In the genomic region with DNA sequence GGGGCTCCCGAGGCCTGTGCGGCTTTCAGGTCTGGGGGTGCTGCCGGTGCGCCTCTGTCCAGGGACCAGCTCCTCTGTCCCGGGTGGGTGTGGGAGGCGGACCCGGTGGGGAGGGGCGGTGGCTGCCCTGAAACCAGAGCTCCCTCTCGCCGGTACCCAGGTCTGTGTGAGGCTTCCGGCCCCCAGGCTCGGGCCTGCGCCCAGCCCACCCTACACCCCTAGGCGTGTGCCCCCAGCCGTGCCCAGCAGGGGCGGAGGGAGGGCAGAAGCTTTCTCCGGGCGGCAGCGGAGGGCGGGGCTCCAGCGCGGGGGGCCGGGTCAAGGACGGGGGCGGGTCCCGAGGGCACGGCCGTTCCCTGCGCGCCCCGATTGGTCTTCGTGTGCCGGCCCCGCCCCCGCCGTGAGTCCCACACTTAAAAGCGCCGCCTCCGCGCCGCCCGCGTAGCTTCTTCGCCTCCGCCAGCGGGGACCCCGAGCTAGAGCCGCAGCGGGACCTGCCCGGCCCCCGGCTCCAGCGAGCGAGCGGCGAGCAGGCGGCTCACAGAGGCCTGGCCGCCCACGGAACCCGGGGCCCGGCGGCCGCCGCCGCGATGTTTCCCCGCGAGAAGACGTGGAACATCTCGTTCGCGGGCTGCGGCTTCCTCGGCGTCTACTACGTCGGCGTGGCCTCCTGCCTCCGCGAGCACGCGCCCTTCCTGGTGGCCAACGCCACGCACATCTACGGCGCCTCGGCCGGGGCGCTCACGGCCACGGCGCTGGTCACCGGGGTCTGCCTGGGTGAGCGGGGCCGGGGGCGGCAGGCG, we compare ENCODE assay signal across 8 cellular contexts. TPM values are rescaled to one million over a fixed set of nuclear protein-coding genes. Genes with fewer than 3 reads are reported as not detected.
DNase-seq lines count a peak whose midpoint lies in the region; FAIRE-seq and TF ChIP-seq lines count a peak whose summit lies in the region.

No MANE protein-coding gene starts in this region.

- no peaks in the 10 kb centered on the region for H3K9me2 ChIP-seq in GM23248 (ENCODE audit: insufficient read depth)

- peaks cover 38% of the 10 kb centered on the region for H3K79me2 ChIP-seq in GM23248 (ENCODE audit: insufficient read depth)

- peak overlapping the region; percentile 87 for H2BK5ac ChIP-seq in neuronal stem cell (ENCODE audit: low read length)

- H3K27me3 ChIP-seq in GM23248 (replicated peaks; ENCODE audit: insufficient read depth) (no peaks in the 10 kb centered on the region), SJCRH30 (no peaks in the 10 kb centered on the region), neuronal stem cell (ENCODE audit: control insufficient read depth in 3 of 3, insufficient read depth in 3 of 3, low read depth in 1 of 3, low read length in 3 of 3) (no peaks in the 10 kb centered on the region)

- H2BK12ac ChIP-seq in neuronal stem cell (ENCODE audit: low read length): peak overlapping the region; percentile 60

- H3K36me3 ChIP-seq in GM23248 (ENCODE audit: low read depth): no peaks in the 10 kb centered on the region; the same call in 1 of the 2 replicates
- peaks cover 4% of the 10 kb centered on the region; the same call in 1 of the 2 replicates for H3K36me3 ChIP-seq in SJCRH30
- peaks cover 0 to 33% of the 10 kb centered on the region in 2 donors for H3K36me3 ChIP-seq in neuronal stem cell (replicated peaks in 1 of 2; ENCODE audit: control insufficient read depth in 2 of 2, insufficient read depth in 2 of 2, low read length in 2 of 2)

- peak overlapping the region; percentile 99 for H3K18ac ChIP-seq in neuronal stem cell (ENCODE audit: low read length)

- H3K9ac ChIP-seq in GM23248: peak overlapping the region; percentile 92
- H3K9ac ChIP-seq in neuronal stem cell (ENCODE audit: low read depth, low read length, poor library complexity): peak overlapping the region; percentile 95

- no peaks in the 10 kb centered on the region for H4K20me1 ChIP-seq in GM23248 (ENCODE audit: insufficient read depth)

- peaks cover 5% of the 10 kb centered on the region for H3K79me1 ChIP-seq in neuronal stem cell (ENCODE audit: low read depth, low read length)

- H2BK120ac ChIP-seq in neuronal stem cell (ENCODE audit: low read depth, low read length): no peak overlapping the region

- H2BK15ac ChIP-seq in neuronal stem cell (ENCODE audit: low read length): peak overlapping the region; percentile 96

- H3K4me3 ChIP-seq in GM23248 (peak overlapping the region; percentile 79), LNCaP clone FGC (ENCODE audit: low read depth, low read length) (peak overlapping the region; percentile 80), SJCRH30 (peak overlapping the region; percentile 89), neuronal stem cell (ENCODE audit: low read length in 2 of 2) (peak overlapping the region; percentile 92 to 99)

- peak; percentile 92 for DNase-seq in ELR (ENCODE audit: low read depth)
- DNase-seq in GM23248: peak; percentile 98
- no peak for DNase-seq in LNCaP clone FGC (ENCODE audit: low read depth)
- peak; percentile 90 to 92 for DNase-seq in SJCRH30
- peak; percentile 66 to 89 (median 80) for DNase-seq in activated naive CD4-positive, alpha-beta T cell (lab: John Stamatoyannopoulos, UW)
- DNase-seq in frontal cortex (ENCODE audit: low spot score in 2 of 2): peak; percentile 97 to 98
- peak; percentile 87 for DNase-seq in neuronal stem cell (ENCODE audit: low spot score)
- peak; percentile 45 to 96 (median 86) for DNase-seq in substantia nigra (lab: John Stamatoyannopoulos, UW)

- H3K4me2 ChIP-seq in GM23248 (ENCODE audit: unreplicated experiment) (peak overlapping the region; percentile 88), neuronal stem cell (ENCODE audit: insufficient read depth, low read length, poor library complexity, severe bottlenecking) (peak overlapping the region; percentile 83)

- in situ Hi-C loops in GM23248 (cut with MboI): no loop called here

- H2AFZ ChIP-seq in GM23248 (peak overlapping the region; percentile 61), neuronal stem cell (ENCODE audit: low read length) (peak overlapping the region; percentile 94)

- H3K14ac ChIP-seq in neuronal stem cell (ENCODE audit: low read length): peak overlapping the region; percentile 94

- WGBS in GM23248 (ENCODE audit: low coverage in 1 of 2, low lambda C conversion rate in 2 of 2, missing lambda C conversion rate in 2 of 2), 2 experiments: 1 to 2% methylated on average over 38 to 40 of the region's 96 CpGs
- no CpG with 5 or more reads among the region's 96 CpGs for WGBS in neuronal stem cell (ENCODE audit: extremely low coverage in 2 of 2, insufficient read length in 2 of 2, insufficient replicate concordance in 1 of 2), 2 donors

- H4K8ac ChIP-seq in neuronal stem cell (ENCODE audit: low read depth, low read length): no peak overlapping the region

- peaks cover 3% of the 10 kb centered on the region; the same call in 1 of the 2 replicates for H3F3A ChIP-seq in GM23248 (ENCODE audit: insufficient read depth)

- peaks cover 18% of the 10 kb centered on the region for H3K4me1 ChIP-seq in GM23248 (ENCODE audit: insufficient read depth)
- H3K4me1 ChIP-seq in SJCRH30: peaks cover 19% of the 10 kb centered on the region
- peaks cover 12 to 15% of the 10 kb centered on the region in 2 donors for H3K4me1 ChIP-seq in neuronal stem cell (ENCODE audit: control insufficient read depth in 2 of 2, insufficient read depth in 1 of 2, low read depth in 1 of 2, low read length in 2 of 2)

- H3K23ac ChIP-seq in neuronal stem cell (ENCODE audit: low read depth, low read length, poor library complexity): peak overlapping the region; percentile 98

- no peak for FAIRE-seq in frontal cortex (lab: Jason Lieb, UNC)

- H4K91ac ChIP-seq in neuronal stem cell (ENCODE audit: low read depth, low read length, poor library complexity): no peak overlapping the region

- H3K9me3 ChIP-seq in GM23248 (ENCODE audit: low read depth): no peaks in the 10 kb centered on the region
- H3K9me3 ChIP-seq in SJCRH30 (replicated peaks): no peaks in the 10 kb centered on the region
- peaks cover 0 to 2% of the 10 kb centered on the region in 2 donors for H3K9me3 ChIP-seq in neuronal stem cell (replicated peaks in 1 of 2; ENCODE audit: control insufficient read depth in 2 of 2, insufficient read depth in 1 of 2, low read depth in 1 of 2, low read length in 2 of 2)

- peak overlapping the region; percentile 37 for H3K4ac ChIP-seq in neuronal stem cell (ENCODE audit: low read length)

- peak overlapping the region; percentile 77 for H3K27ac ChIP-seq in GM23248
- H3K27ac ChIP-seq in SJCRH30: peak overlapping the region; percentile 41; the same call in 1 of the 2 replicates
- H3K27ac ChIP-seq in neuronal stem cell (replicated peaks; ENCODE audit: low read length): peak overlapping the region; percentile 67
- peak overlapping the region; percentile 70 for H3K27ac ChIP-seq in substantia nigra (ENCODE audit: low read depth, low read length, poor library complexity, severe bottlenecking)

- peak overlapping the region; percentile 100 for H2AK5ac ChIP-seq in neuronal stem cell (ENCODE audit: low read depth, low read length)

- no peak for TF ChIP-seq CTCF in LNCaP clone FGC (IDR thresholded peaks at IDR 0.05; ENCODE audit: control insufficient read depth, extremely low read depth, insufficient read depth)

RNA-seq across cellular contexts. Expression of a gene that starts 0.6 kb away (rescaled TPM):
- 35.2 and 38.7 TPM in 2 replicates for total RNA-seq in GM23248 (2014; rRNA removed; shearing (Covaris generic))
- polyA plus RNA-seq in GM23248 (2016; fragmentation: Nextera tagmentation; extraction: Ambion mirVana): 87.6 and 98.1 TPM in 2 replicates
- 16.5 and 19.6 TPM in 2 replicates for total RNA-seq in SJCRH30 (2014; rRNA removed; shearing (Covaris generic))
- 5.3 TPM for total RNA-seq in frontal cortex
- polyA plus RNA-seq in neuronal stem cell (2013, experiment 1 of 2): 34.4 TPM
- polyA plus RNA-seq in neuronal stem cell (2013, experiment 2 of 2): 33.9 TPM

RNA-seq across cellular contexts. Expression of a gene that starts 8.4 kb away (rescaled TPM):
- 0.38 and 2.3 TPM in 2 replicates for total RNA-seq in GM23248 (2014; rRNA removed; shearing (Covaris generic))
- polyA plus RNA-seq in GM23248 (2016; fragmentation: Nextera tagmentation; extraction: Ambion mirVana): 1.2 and 2.0 TPM in 2 replicates
- total RNA-seq in SJCRH30 (2014; rRNA removed; shearing (Covaris generic)): 1.6 and 1.9 TPM in 2 replicates
- 0.82 TPM for total RNA-seq in frontal cortex
- polyA plus RNA-seq in neuronal stem cell (2013, experiment 1 of 2): 12.4 TPM
- polyA plus RNA-seq in neuronal stem cell (2013, experiment 2 of 2): 11.8 TPM

RNA-seq across cellular contexts. Expression of a gene that starts 9.6 kb away (rescaled TPM):
- 162 and 263 TPM in 2 replicates for total RNA-seq in GM23248 (2014; rRNA removed; shearing (Covaris generic))
- 726 and 744 TPM in 2 replicates for polyA plus RNA-seq in GM23248 (2016; fragmentation: Nextera tagmentation; extraction: Ambion mirVana)
- 1,150 and 1,247 TPM in 2 replicates for total RNA-seq in SJCRH30 (2014; rRNA removed; shearing (Covaris generic))
- 210 TPM for total RNA-seq in frontal cortex
- polyA plus RNA-seq in neuronal stem cell (2013, experiment 1 of 2): 5,165 TPM
- polyA plus RNA-seq in neuronal stem cell (2013, experiment 2 of 2): 5,448 TPM

RNA-seq across cellular contexts. Expression of a gene that starts 13.4 kb away (rescaled TPM):
- 1,651 and 1,751 TPM in 2 replicates for total RNA-seq in GM23248 (2014; rRNA removed; shearing (Covaris generic))
- 796 and 807 TPM in 2 replicates for polyA plus RNA-seq in GM23248 (2016; fragmentation: Nextera tagmentation; extraction: Ambion mirVana)
- 122 and 133 TPM in 2 replicates for total RNA-seq in SJCRH30 (2014; rRNA removed; shearing (Covaris generic))
- 34.6 TPM for total RNA-seq in frontal cortex
- 74.1 TPM for polyA plus RNA-seq in neuronal stem cell (2013, experiment 1 of 2)
- 74.3 TPM for polyA plus RNA-seq in neuronal stem cell (2013, experiment 2 of 2)

RNA-seq across cellular contexts. Expression of a gene that starts 14.3 kb away (rescaled TPM):
- total RNA-seq in GM23248 (2014; rRNA removed; shearing (Covaris generic)): 4.2 and 6.4 TPM in 2 replicates
- 7.3 and 8.5 TPM in 2 replicates for polyA plus RNA-seq in GM23248 (2016; fragmentation: Nextera tagmentation; extraction: Ambion mirVana)
- total RNA-seq in SJCRH30 (2014; rRNA removed; shearing (Covaris generic)): 18.3 and 21.2 TPM in 2 replicates
- total RNA-seq in frontal cortex: 5.7 TPM
- 30.8 TPM for polyA plus RNA-seq in neuronal stem cell (2013, experiment 1 of 2)
- 31.2 TPM for polyA plus RNA-seq in neuronal stem cell (2013, experiment 2 of 2)
